28 cellular contexts compared by ENCODE assay signal in the genomic region with DNA sequence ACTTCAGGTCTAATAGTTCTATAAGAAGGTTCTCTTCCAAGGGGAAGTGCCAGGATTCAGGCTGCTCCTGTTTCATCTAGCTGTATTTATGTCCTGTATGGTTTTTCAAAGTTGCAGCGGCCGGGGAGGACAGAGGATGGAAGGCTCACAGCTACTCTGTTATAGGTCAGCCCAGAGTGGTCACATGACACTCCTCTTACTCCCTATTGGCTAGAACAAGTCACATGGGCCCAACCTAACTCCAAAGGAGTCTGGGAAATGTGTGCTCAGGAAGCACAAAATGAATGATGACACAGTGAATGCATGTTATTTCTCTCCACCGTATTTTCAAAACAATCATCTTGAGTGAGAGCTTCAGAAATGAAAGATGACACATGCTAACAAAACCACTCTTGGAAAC.
"Had no signal": no experiment of that assay in that cellular context is flagged by ENCODE, and none has a peak within 500 bp of the region (broad histone marks: within the 10 kb centered on the region; RNA-seq: fewer than 3 reads in every experiment).

No MANE protein-coding gene starts in this region.

- H3K36me3 ChIP-seq: ascending aorta, breast epithelium had no signal

- H3K27ac ChIP-seq: ascending aorta, breast epithelium, coronary artery, dorsolateral prefrontal cortex had no signal

- FAIRE-seq: frontal cortex had no signal

- H3K4me1 Mint-ChIP-seq: activated CD4-positive, alpha-beta T cell treated with anti-CD3 and anti-CD28 coated beads for 36 hours; activated CD4-positive, alpha-beta T cell treated with anti-CD3 and anti-CD28 coated beads, Interleukin-2, amount 10 ng/mL, durations not matched to agents 24 days and 14 days; activated naive CD4-positive, alpha-beta T cell treated with anti-CD3 and anti-CD28 coated beads, Interleukin-2, amount 10 ng/mL, durations not matched to agents 7 days and 5 days; activated naive CD8-positive, alpha-beta T cell treated with anti-CD3 and anti-CD28 coated beads, Interleukin-2, amount 10 ng/mL, durations not matched to agents 7 days and 5 days; central memory CD8-positive, alpha-beta T cell had no signal

- H3K4me3 ChIP-seq: ascending aorta, breast epithelium, coronary artery, dorsolateral prefrontal cortex had no signal

- H3K9me3 Mint-ChIP-seq: activated CD4-positive, alpha-beta T cell treated with anti-CD3 and anti-CD28 coated beads, Interleukin-2, amount 10 ng/mL, durations not matched to agents 24 days and 14 days; brain; dendritic cell treated with granulocyte-macrophage colony-stimulating factor and Interleukin-4, amounts not matched to agents 40 ng/mL and 50 ng/mL, for 4 days had no signal

- ATAC-seq: activated CD4-positive, alpha-beta T cell treated with anti-CD3 and anti-CD28 coated beads for 36 hours; activated naive CD4-positive, alpha-beta T cell treated with anti-CD3 and anti-CD28 coated beads, Interleukin-2, amount 50 U/mL, for 72 hours; activated T-cell treated with anti-CD3 and anti-CD28 coated beads, Interleukin-2, amount 50 U/mL, for 72 hours; esophagus mucosa had no signal

- H3K4me1 ChIP-seq: ascending aorta, breast epithelium had no signal

- H3K27me3 ChIP-seq: ascending aorta had no signal

- H3K27ac Mint-ChIP-seq: activated CD4-positive, alpha-beta memory T cell treated with anti-CD3 and anti-CD28 coated beads for 36 hours; activated CD4-positive, alpha-beta T cell treated with anti-CD3 and anti-CD28 coated beads for 36 hours; activated CD4-positive, alpha-beta T cell treated with anti-CD3 and anti-CD28 coated beads, Interleukin-2, amount 10 ng/mL, durations not matched to agents 24 days and 14 days; activated naive CD4-positive, alpha-beta T cell treated with anti-CD3 and anti-CD28 coated beads, Interleukin-2, amount 10 ng/mL, durations not matched to agents 7 days and 5 days; activated naive CD4-positive, alpha-beta T cell treated with anti-CD3 and anti-CD28 coated beads, Interleukin-2, amount 50 U/mL, for 72 hours; activated naive CD8-positive, alpha-beta T cell treated with anti-CD3 and anti-CD28 coated beads, Interleukin-2, amount 10 ng/mL, durations not matched to agents 7 days and 5 days; activated T-cell treated with anti-CD3 and anti-CD28 coated beads, Interleukin-2, amount 50 U/mL, for 24 hours; activated T-cell treated with anti-CD3 and anti-CD28 coated beads, Interleukin-2, amount 50 U/mL, for 72 hours; brain; dendritic cell treated with granulocyte-macrophage colony-stimulating factor and Interleukin-4, amounts not matched to agents 40 ng/mL and 50 ng/mL, for 4 days; endodermal cell had no signal

- DNase-seq: activated CD4-positive, alpha-beta memory T cell treated with anti-CD3 and anti-CD28 coated beads for 36 hours; activated CD4-positive, alpha-beta T cell treated with anti-CD3 and anti-CD28 coated beads for 36 hours; activated CD4-positive, alpha-beta T cell treated with anti-CD3 and anti-CD28 coated beads, Interleukin-2, amount 10 ng/mL, durations not matched to agents 24 days and 14 days; activated CD4-positive, CD25-positive, alpha-beta regulatory T cell; activated CD4-positive, CD25-positive, alpha-beta regulatory T cell treated with anti-CD3 and anti-CD28 coated beads, Interleukin-2, amount 50 U/mL, for 72 hours; activated CD8-positive, alpha-beta memory T cell treated with anti-CD3 and anti-CD28 coated beads, Interleukin-2, amount 50 U/mL, for 48 hours; activated gamma-delta T cell; activated naive CD4-positive, alpha-beta T cell; activated naive CD4-positive, alpha-beta T cell treated with anti-CD3 and anti-CD28 coated beads, Interleukin-2, amount 10 ng/mL, durations not matched to agents 7 days and 5 days; activated naive CD8-positive, alpha-beta T cell treated with anti-CD3 and anti-CD28 coated beads, Interleukin-2, amount 10 ng/mL, durations not matched to agents 7 days and 5 days; activated T-cell treated with anti-CD3 and anti-CD28 coated beads for 4 hours; activated T-cell treated with anti-CD3 and anti-CD28 coated beads, Interleukin-2, amount 50 U/mL, for 24 hours; activated T-cell treated with anti-CD3 and anti-CD28 coated beads, Interleukin-2, amount 50 U/mL, for 72 hours; dorsolateral prefrontal cortex; effector memory CD4-positive, alpha-beta T cell; endodermal cell; foreskin fibroblast; head of caudate nucleus; T-helper 2 cell had no signal

- H3K27me3 Mint-ChIP-seq: activated CD4-positive, alpha-beta memory T cell treated with anti-CD3 and anti-CD28 coated beads for 36 hours; activated CD4-positive, alpha-beta T cell treated with anti-CD3 and anti-CD28 coated beads for 36 hours; activated CD4-positive, alpha-beta T cell treated with anti-CD3 and anti-CD28 coated beads, Interleukin-2, amount 10 ng/mL, durations not matched to agents 24 days and 14 days; activated naive CD4-positive, alpha-beta T cell treated with anti-CD3 and anti-CD28 coated beads, Interleukin-2, amount 10 ng/mL, durations not matched to agents 7 days and 5 days; activated naive CD8-positive, alpha-beta T cell treated with anti-CD3 and anti-CD28 coated beads, Interleukin-2, amount 10 ng/mL, durations not matched to agents 7 days and 5 days; activated T-cell treated with anti-CD3 and anti-CD28 coated beads, Interleukin-2, amount 50 U/mL, for 24 hours; central memory CD8-positive, alpha-beta T cell; dendritic cell treated with granulocyte-macrophage colony-stimulating factor and Interleukin-4, amounts not matched to agents 40 ng/mL and 50 ng/mL, for 4 days had no signal

- H3K36me3 Mint-ChIP-seq: activated CD4-positive, alpha-beta memory T cell treated with anti-CD3 and anti-CD28 coated beads for 36 hours; activated naive CD4-positive, alpha-beta T cell treated with anti-CD3 and anti-CD28 coated beads, Interleukin-2, amount 10 ng/mL, durations not matched to agents 7 days and 5 days; activated naive CD8-positive, alpha-beta T cell treated with anti-CD3 and anti-CD28 coated beads, Interleukin-2, amount 10 ng/mL, durations not matched to agents 7 days and 5 days; brain had no signal

- H3K9me3 ChIP-seq: ascending aorta had no signal

- H3K4me3 Mint-ChIP-seq: activated CD4-positive, alpha-beta memory T cell treated with anti-CD3 and anti-CD28 coated beads for 36 hours; activated CD4-positive, alpha-beta T cell treated with anti-CD3 and anti-CD28 coated beads for 36 hours; activated CD4-positive, alpha-beta T cell treated with anti-CD3 and anti-CD28 coated beads, Interleukin-2, amount 10 ng/mL, durations not matched to agents 24 days and 14 days; activated naive CD4-positive, alpha-beta T cell treated with anti-CD3 and anti-CD28 coated beads, Interleukin-2, amount 10 ng/mL, durations not matched to agents 7 days and 5 days; activated naive CD8-positive, alpha-beta T cell treated with anti-CD3 and anti-CD28 coated beads, Interleukin-2, amount 10 ng/mL, durations not matched to agents 7 days and 5 days; activated T-cell treated with anti-CD3 and anti-CD28 coated beads, Interleukin-2, amount 50 U/mL, for 24 hours; activated T-cell treated with anti-CD3 and anti-CD28 coated beads, Interleukin-2, amount 50 U/mL, for 72 hours; brain; central memory CD8-positive, alpha-beta T cell; dendritic cell treated with granulocyte-macrophage colony-stimulating factor and Interleukin-4, amounts not matched to agents 40 ng/mL and 50 ng/mL, for 4 days; endodermal cell had no signal
